Comparison of ENCODE assay signal across 20 cellular contexts in the genomic region with DNA sequence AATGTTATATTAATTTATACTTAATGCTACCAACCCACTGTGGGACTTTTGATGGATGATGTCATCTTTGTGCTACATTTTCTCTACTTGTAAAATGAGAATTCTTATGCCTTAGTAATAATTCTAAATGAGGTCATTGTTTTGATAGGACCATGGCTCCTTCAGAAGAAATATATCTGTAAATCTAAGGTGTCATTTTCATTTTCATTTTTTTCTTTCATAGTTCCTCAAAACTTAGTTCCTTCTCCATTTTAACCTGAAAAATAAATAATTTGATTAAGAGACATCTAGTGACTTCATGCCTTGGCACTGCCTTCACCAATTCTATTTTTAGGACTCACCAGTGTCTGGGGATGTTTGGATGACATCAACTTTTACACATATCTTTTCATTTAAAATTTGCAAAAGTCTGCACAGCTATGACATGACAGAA. TPM values are rescaled to one million over a fixed set of nuclear protein-coding genes. Genes with fewer than 3 reads are reported as not detected.
DNase-seq lines count a peak whose midpoint lies in the region; ATAC-seq and TF ChIP-seq lines count a peak whose summit lies in the region.
"Had no signal": no experiment of that assay in that cellular context is flagged by ENCODE, and none has a peak within 500 bp of the region (broad histone marks: within the 10 kb centered on the region; RNA-seq: fewer than 3 reads in every experiment).

No MANE protein-coding gene starts in this region.

- H3K27ac Mint-ChIP-seq in naive B cell = peak overlapping the region in 1 of 6 donors; percentile 5
- H3K27ac Mint-ChIP-seq: activated naive CD8-positive, alpha-beta T cell treated with anti-CD3 and anti-CD28 coated beads, Interleukin-2, amount 10 ng/mL, durations not matched to agents 7 days and 5 days; type B pancreatic cell had no signal

- peaks cover 0 to 7% (median 0%) of the 10 kb centered on the region in 3 donors for H3K4me1 Mint-ChIP-seq in naive B cell
- H3K4me1 Mint-ChIP-seq: activated naive CD8-positive, alpha-beta T cell treated with anti-CD3 and anti-CD28 coated beads, Interleukin-2, amount 10 ng/mL, durations not matched to agents 7 days and 5 days had no signal

- no peaks in the 10 kb centered on the region for H3K27me3 Mint-ChIP-seq in naive B cell
- H3K27me3 Mint-ChIP-seq: activated naive CD8-positive, alpha-beta T cell treated with anti-CD3 and anti-CD28 coated beads, Interleukin-2, amount 10 ng/mL, durations not matched to agents 7 days and 5 days; type B pancreatic cell had no signal

- no peak overlapping the region for H3K4me3 Mint-ChIP-seq in naive B cell
- H3K4me3 Mint-ChIP-seq: activated naive CD8-positive, alpha-beta T cell treated with anti-CD3 and anti-CD28 coated beads, Interleukin-2, amount 10 ng/mL, durations not matched to agents 7 days and 5 days; type B pancreatic cell had no signal

- peaks cover 0 to 36% (median 8%) of the 10 kb centered on the region in 9 donors for H3K4me1 ChIP-seq in heart right ventricle

- DNase-seq in AG20443 (ENCODE audit: low spot score) (peak; percentile 62), M059J (ENCODE audit: low read depth) (peak; percentile 21), fibroblast of gingiva (ENCODE audit: low read depth) (peak; percentile 40), naive B cell (no peak), NCI-H1930 (lab: John Stamatoyannopoulos, UW) (no peak), heart right ventricle (no peak), HK-2 (ENCODE audit: unreplicated experiment) (no peak)
- DNase-seq: activated CD4-positive, CD25-positive, alpha-beta regulatory T cell; activated naive CD8-positive, alpha-beta T cell treated with anti-CD3 and anti-CD28 coated beads, Interleukin-2, amount 10 ng/mL, durations not matched to agents 7 days and 5 days; central memory CD4-positive, alpha-beta T cell; Karpas-422; mucosa of descending colon; NCI-H1436; NCI-H2171; NCI-H748 treated with DMSO at 0.1 percent for 48 hours; PC-9; stimulated activated naive CD4-positive, alpha-beta T cell treated with Interleukin-2 at 50 U/mL for 16 hours had no signal

- no peak overlapping the region for H3K4me3 ChIP-seq in heart right ventricle
- H3K4me3 ChIP-seq: mucosa of descending colon, PC-9, SJSA1 had no signal

- H3K36me3 ChIP-seq in heart right ventricle = peaks cover 0 to 9% (median 0%) of the 10 kb centered on the region in 9 donors
- H3K36me3 ChIP-seq: SJSA1 had no signal

- H3K27ac ChIP-seq in heart right ventricle = peak overlapping the region in 4 of 10 donors; percentile 7 to 34 (median 28)
- H3K27ac ChIP-seq: PC-9, SJSA1 had no signal

- ATAC-seq in naive B cell (ENCODE audit: low read depth in 2 of 2) (peak; percentile 25 to 36), heart right ventricle (no peak)
- no peak for ATAC-seq in activated CD4-positive, CD25-positive, alpha-beta regulatory T cell treated with anti-CD3 and anti-CD28 coated beads, Interleukin-2, amount 50 U/mL, for 24 hours
- ATAC-seq: mucosa of descending colon had no signal

- no peaks in the 10 kb centered on the region for H3K9me3 Mint-ChIP-seq in naive B cell
- H3K9me3 Mint-ChIP-seq: activated naive CD8-positive, alpha-beta T cell treated with anti-CD3 and anti-CD28 coated beads, Interleukin-2, amount 10 ng/mL, durations not matched to agents 7 days and 5 days; type B pancreatic cell had no signal

- no peaks in the 10 kb centered on the region for H3K36me3 Mint-ChIP-seq in naive B cell
- H3K36me3 Mint-ChIP-seq: activated naive CD8-positive, alpha-beta T cell treated with anti-CD3 and anti-CD28 coated beads, Interleukin-2, amount 10 ng/mL, durations not matched to agents 7 days and 5 days had no signal

- no peaks in the 10 kb centered on the region for H3K27me3 ChIP-seq in heart right ventricle
- H3K27me3 ChIP-seq: SJSA1 had no signal

- intact Hi-C loops in heart right ventricle (cut with DNase I) = no loop called here

- no peak for TF ChIP-seq CTCF in heart right ventricle (IDR thresholded peaks at IDR 0.05)

- H3K9me3 ChIP-seq in heart right ventricle = no peaks in the 10 kb centered on the region
- H3K9me3 ChIP-seq: mucosa of descending colon, SJSA1 had no signal

RNA-seq across cellular contexts. Expression of a gene that starts 48.6 kb away (rescaled TPM):
- 0.86 and 3.2 TPM in 2 replicates for total RNA-seq in M059J (2014; rRNA removed; shearing (Covaris generic))
- not detected for polyA plus RNA-seq in naive B cell (ENCODE audit: low read depth in 6 of 6)
- 10 to 100 TPM; 53.4 to 82.4 (median 69.4) TPM for total RNA-seq in heart right ventricle
- polyA plus RNA-seq in heart right ventricle = 100 to 1,000 TPM in 1 of 2 donors, 10 to 100 TPM in 1; 24.1 to 208 TPM

Comparison
In these comparisons a context has a peak if more than half of its experiments do, and no peak if none do; other contexts are left out.
1. DNase-seq: peak in AG20443 (single experiment), M059J (single experiment) and fibroblast of gingiva (single experiment); none in naive B cell (single experiment), NCI-H1930 (0 of 2), heart right ventricle (0 of 2) and HK-2 (single experiment).
2. ATAC-seq: peak in naive B cell (2 of 2); none in activated CD4-positive, CD25-positive, alpha-beta regulatory T cell treated with anti-CD3 and anti-CD28 coated beads, Interleukin-2, amount 50 U/mL, for 24 hours (0 of 2) and heart right ventricle (0 of 8).
3. RNA of a gene that starts 48.6 kb away (total RNA-seq): 53.4 to 82.4 TPM in heart right ventricle; 0.86 to 3.2 TPM in M059J; every median in the first group is over 10 times any median in the second.